ENCODE assay signal across 30 cellular contexts in the genomic region with DNA sequence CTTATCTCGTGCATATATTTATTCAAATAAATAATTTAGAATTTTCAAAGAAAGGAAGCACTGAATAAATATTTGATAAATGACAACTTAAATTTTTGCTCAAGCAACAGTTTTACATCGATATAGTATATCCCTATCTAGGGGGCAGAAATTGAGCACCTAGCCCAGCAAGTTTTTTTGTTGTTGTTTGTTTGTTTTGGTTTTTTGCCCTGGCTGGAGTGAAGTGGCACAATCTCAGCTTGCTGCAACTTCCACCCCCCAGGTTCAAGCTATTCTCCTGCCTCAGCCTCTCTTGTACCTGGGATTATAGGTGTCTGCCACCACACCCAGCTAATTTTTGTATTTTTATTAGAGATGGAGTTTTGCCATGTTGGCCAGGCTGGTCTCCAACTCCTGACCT. TPM values are rescaled to one million over a fixed set of nuclear protein-coding genes. Genes with fewer than 3 reads are reported as not detected.
"Had no signal": no experiment of that assay in that cellular context is flagged by ENCODE, and none has a peak within 500 bp of the region (broad histone marks: within the 10 kb centered on the region; RNA-seq: fewer than 3 reads in every experiment).

No MANE protein-coding gene starts in this region.

- H3K27ac ChIP-seq: breast epithelium, pancreas, prostate gland, suprapubic skin, tibial artery, upper lobe of right lung had no signal

- DNase-seq: activated CD4-positive, alpha-beta memory T cell treated with anti-CD3 and anti-CD28 coated beads for 36 hours; activated CD4-positive, alpha-beta T cell treated with anti-CD3 and anti-CD28 coated beads, Interleukin-2, amount 10 ng/mL, durations not matched to agents 24 days and 14 days; activated CD4-positive, CD25-positive, alpha-beta regulatory T cell treated with anti-CD3 and anti-CD28 coated beads, Interleukin-2, amount 50 U/mL, for 72 hours; activated CD8-positive, alpha-beta memory T cell treated with anti-CD3 and anti-CD28 coated beads, Interleukin-2, amount 50 U/mL, for 48 hours; activated naive CD8-positive, alpha-beta T cell treated with anti-CD3 and anti-CD28 coated beads, Interleukin-2, amount 50 U/mL, for 24 hours; activated T-cell treated with anti-CD3 and anti-CD28 coated beads, Interleukin-2, amount 50 U/mL, for 24 hours; central memory CD4-positive, alpha-beta T cell; endodermal cell; foreskin fibroblast; heart left ventricle; hypothalamus; immature natural killer cell; kidney; left colon; naive B cell; nucleus accumbens; stimulated activated CD4-positive, alpha-beta T cell treated with anti-CD3 and anti-CD28 coated beads, Interleukin-1b, Interleukin-23, amount 100 ng/mL, for 48 hours; stimulated activated CD4-positive, alpha-beta T cell treated with anti-CD3 and anti-CD28 coated beads, Interleukin-4, amount 100 ng/mL, for 4 hours; stimulated activated naive CD4-positive, alpha-beta T cell; tibial artery; upper lobe of right lung had no signal

- H3K9me3 ChIP-seq: breast epithelium, heart left ventricle, pancreas, prostate gland, suprapubic skin, tibial artery, upper lobe of right lung had no signal

- H3K4me2 ChIP-seq: smooth muscle cell had no signal

- H3K4me3 ChIP-seq: breast epithelium, heart left ventricle, pancreas, prostate gland, smooth muscle cell, suprapubic skin, tibial artery, upper lobe of right lung had no signal

- H3K27me3 ChIP-seq: breast epithelium, heart left ventricle, pancreas, suprapubic skin, tibial artery, upper lobe of right lung had no signal

- H3K36me3 ChIP-seq: breast epithelium had no signal

- H3K4me1 ChIP-seq: breast epithelium had no signal

- ATAC-seq: activated naive CD8-positive, alpha-beta T cell treated with anti-CD3 and anti-CD28 coated beads, Interleukin-2, amount 50 U/mL, for 24 hours; esophagus mucosa; heart left ventricle; left colon; pancreas; upper lobe of right lung had no signal

RNA-seq across cellular contexts. Expression of gene EXD1, which starts 59.4 kb away (rescaled TPM):
- total RNA-seq: activated CD4-positive, alpha-beta memory T cell treated with anti-CD3 and anti-CD28 coated beads for 36 hours; activated CD4-positive, alpha-beta T cell treated with anti-CD3 and anti-CD28 coated beads, Interleukin-2, amount 10 ng/mL, durations not matched to agents 24 days and 14 days; activated CD8-positive, alpha-beta memory T cell treated with anti-CD3 and anti-CD28 coated beads for 36 hours; breast epithelium; esophagus mucosa; heart left ventricle; kidney; left colon; lower leg skin; mesothelial cell of epicardium; pancreas; upper lobe of right lung had no signal
